ENCODE assay signal across 1 cellular context in the genomic region with DNA sequence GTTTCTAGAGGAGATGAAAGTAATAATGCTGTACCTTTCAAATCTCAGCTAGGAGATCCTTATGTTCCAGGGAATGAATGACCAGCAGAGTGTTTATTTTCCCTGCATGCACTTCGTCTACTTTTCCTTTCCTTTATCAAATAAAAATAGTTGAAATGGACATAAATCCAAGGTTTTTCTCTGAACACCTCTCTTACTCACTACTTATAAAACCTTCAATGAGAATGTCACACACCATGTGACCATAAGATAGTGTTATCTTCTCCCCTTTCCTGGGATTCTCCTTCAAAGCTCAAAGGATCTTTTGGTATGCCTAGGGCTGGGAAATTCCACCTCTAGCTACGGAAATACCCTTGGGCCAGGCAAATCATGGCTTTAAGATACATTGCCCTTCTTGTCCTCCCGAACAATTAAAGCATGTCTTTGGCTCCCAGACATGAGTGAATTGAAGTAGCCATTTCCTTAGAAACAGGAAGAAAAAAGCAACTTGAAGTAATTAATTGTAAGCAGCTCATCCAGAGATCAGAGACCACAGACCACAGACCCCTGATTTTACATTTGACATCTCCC.
A peak's percentile ranks its signal among the peaks of the same experiment; 100 is the strongest.
TF ChIP-seq lines count a peak whose summit lies in the region.

No MANE protein-coding gene starts in this region.

TF ChIP-seq in A549, 52 proteins besides CTCF, POLR2A, EP300 and RAD21:
- TF ChIP-seq, protein P1, sequence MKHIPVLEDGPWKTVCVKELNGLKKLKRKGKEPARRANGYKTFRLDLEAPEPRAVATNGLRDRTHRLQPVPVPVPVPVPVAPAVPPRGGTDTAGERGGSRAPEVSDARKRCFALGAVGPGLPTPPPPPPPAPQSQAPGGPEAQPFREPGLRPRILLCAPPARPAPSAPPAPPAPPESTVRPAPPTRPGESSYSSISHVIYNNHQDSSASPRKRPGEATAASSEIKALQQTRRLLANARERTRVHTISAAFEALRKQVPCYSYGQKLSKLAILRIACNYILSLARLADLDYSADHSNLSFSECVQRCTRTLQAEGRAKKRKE (CRISPR knock-in tag; IDR thresholded peaks at IDR 0.05; ENCODE audit: low read depth), result no peak
- TF ChIP-seq MAZ (IDR thresholded peaks at IDR 0.05; ENCODE audit: borderline replicate concordance, low read depth, low read length) (no peak), RFX5 (IDR thresholded peaks at IDR 0.05) (no peak)
- TF ChIP-seq, protein P2, sequence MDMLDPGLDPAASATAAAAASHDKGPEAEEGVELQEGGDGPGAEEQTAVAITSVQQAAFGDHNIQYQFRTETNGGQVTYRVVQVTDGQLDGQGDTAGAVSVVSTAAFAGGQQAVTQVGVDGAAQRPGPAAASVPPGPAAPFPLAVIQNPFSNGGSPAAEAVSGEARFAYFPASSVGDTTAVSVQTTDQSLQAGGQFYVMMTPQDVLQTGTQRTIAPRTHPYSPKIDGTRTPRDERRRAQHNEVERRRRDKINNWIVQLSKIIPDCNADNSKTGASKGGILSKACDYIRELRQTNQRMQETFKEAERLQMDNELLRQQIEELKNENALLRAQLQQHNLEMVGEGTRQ (IDR thresholded peaks at IDR 0.05), result peak; percentile 47; the same call in 1 of the 2 replicates
